31 cellular contexts compared by ENCODE assay signal in genomic region chr1:66175107-66175506, GRCh38.
"Had no signal": no experiment of that assay in that cellular context is flagged by ENCODE, and none has a peak within 500 bp of the region (broad histone marks: within the 10 kb centered on the region; RNA-seq: fewer than 3 reads in every experiment).

No MANE protein-coding gene starts in this region.

- H3K9me3 Mint-ChIP-seq: activated naive CD4-positive, alpha-beta T cell treated with anti-CD3 and anti-CD28 coated beads, Interleukin-2, amount 50 U/mL, for 24 hours; activated naive CD8-positive, alpha-beta T cell treated with anti-CD3 and anti-CD28 coated beads, Interleukin-2, amount 50 U/mL, for 24 hours; activated T-helper 2 cell treated with anti-CD3 and anti-CD28 coated beads, Interferon-gamma antibody, Interleukin-2, Interleukin-4, amounts not matched to agents 10 μg/mL and 5 μg/mL and 100 μg/mL, durations not matched to agents 14 hours and 24 hours and 36 hours; central memory CD8-positive, alpha-beta T cell; nephron progenitor cell; stimulated activated effector memory CD8-positive, alpha-beta T cell treated with anti-CD3 and anti-CD28 coated beads, Interleukin-12 subunit alpha, Interleukin-12 subunit beta, amount 100 ng/mL, for 72 hours; stimulated activated naive CD8-positive, alpha-beta T cell treated with anti-CD3 and anti-CD28 coated beads, Interleukin-15, Interleukin-2, amounts not matched to agents 100 ng/mL and 50 ng/mL, for 24 hours; T-helper 1 cell treated with Interleukin-12 subunit alpha and Interleukin-12 subunit beta and Interleukin-4 antibody, amounts not matched to agents 30 μg/mL and 1 μg/mL, for 36 hours; WTC11 had no signal

- H3K27ac Mint-ChIP-seq: activated CD8-positive, alpha-beta memory T cell treated with anti-CD3 and anti-CD28 coated beads, Interleukin-2, amount 10 ng/mL, durations not matched to agents 7 days and 5 days; activated CD8-positive, alpha-beta T cell treated with anti-CD3 and anti-CD28 coated beads, Interleukin-2, amount 10 ng/mL, durations not matched to agents 7 days and 5 days; activated naive CD4-positive, alpha-beta T cell treated with anti-CD3 and anti-CD28 coated beads, Interleukin-2, amount 50 U/mL, for 24 hours; activated naive CD8-positive, alpha-beta T cell treated with anti-CD3 and anti-CD28 coated beads, Interleukin-2, amount 50 U/mL, for 24 hours; activated T-helper 2 cell treated with anti-CD3 and anti-CD28 coated beads, Interferon-gamma antibody, Interleukin-2, Interleukin-4, amounts not matched to agents 10 μg/mL and 5 μg/mL and 100 μg/mL, durations not matched to agents 14 hours and 24 hours and 36 hours; dendritic cell treated with granulocyte-macrophage colony-stimulating factor and Interleukin-4, amounts not matched to agents 40 ng/mL and 50 ng/mL, for 4 days; nephron progenitor cell; progenitor cell of endocrine pancreas; stimulated activated effector memory CD8-positive, alpha-beta T cell treated with anti-CD3 and anti-CD28 coated beads, Interleukin-12 subunit alpha, Interleukin-12 subunit beta, amount 100 ng/mL, for 72 hours; stimulated activated naive CD8-positive, alpha-beta T cell treated with anti-CD3 and anti-CD28 coated beads, Interleukin-15, Interleukin-2, amounts not matched to agents 100 ng/mL and 50 ng/mL, for 24 hours; T-helper 1 cell treated with Interleukin-12 subunit alpha and Interleukin-12 subunit beta and Interleukin-4 antibody, amounts not matched to agents 30 μg/mL and 1 μg/mL, for 36 hours; WTC11 had no signal

- H3K27me3 Mint-ChIP-seq: dendritic cell treated with granulocyte-macrophage colony-stimulating factor and Interleukin-4, amounts not matched to agents 40 ng/mL and 50 ng/mL, for 4 days; naive B cell; progenitor cell of endocrine pancreas had no signal

- H3K27ac ChIP-seq: breast epithelium, ovary, upper lobe of left lung, vagina had no signal

- H3K4me1 ChIP-seq: breast epithelium, upper lobe of left lung, vagina had no signal

- H3K27me3 ChIP-seq: breast epithelium, upper lobe of left lung, vagina had no signal

- ATAC-seq: activated CD8-positive, alpha-beta memory T cell treated with anti-CD3 and anti-CD28 coated beads, Interleukin-2, amount 10 ng/mL, durations not matched to agents 7 days and 5 days; activated CD8-positive, alpha-beta T cell treated with anti-CD3 and anti-CD28 coated beads, Interleukin-2, amount 10 ng/mL, durations not matched to agents 7 days and 5 days; activated naive CD8-positive, alpha-beta T cell treated with anti-CD3 and anti-CD28 coated beads, Interleukin-2, amount 50 U/mL, for 24 hours; left ventricle myocardium superior; sciatic nerve; stimulated activated effector memory CD8-positive, alpha-beta T cell treated with anti-CD3 and anti-CD28 coated beads, Interleukin-12 subunit alpha, Interleukin-12 subunit beta, amount 100 ng/mL, for 72 hours; WTC11 had no signal

- H3K9me3 ChIP-seq: breast epithelium, ovary, upper lobe of left lung, vagina had no signal

- H3K4me3 ChIP-seq: breast epithelium, ovary, upper lobe of left lung, vagina had no signal

- H3K4me3 Mint-ChIP-seq: activated CD8-positive, alpha-beta memory T cell treated with anti-CD3 and anti-CD28 coated beads, Interleukin-2, amount 10 ng/mL, durations not matched to agents 7 days and 5 days; activated CD8-positive, alpha-beta T cell treated with anti-CD3 and anti-CD28 coated beads, Interleukin-2, amount 10 ng/mL, durations not matched to agents 7 days and 5 days; activated naive CD4-positive, alpha-beta T cell treated with anti-CD3 and anti-CD28 coated beads, Interleukin-2, amount 50 U/mL, for 24 hours; activated naive CD8-positive, alpha-beta T cell treated with anti-CD3 and anti-CD28 coated beads, Interleukin-2, amount 50 U/mL, for 24 hours; central memory CD8-positive, alpha-beta T cell; dendritic cell treated with granulocyte-macrophage colony-stimulating factor and Interleukin-4, amounts not matched to agents 40 ng/mL and 50 ng/mL, for 4 days; naive B cell; nephron progenitor cell; stimulated activated effector memory CD8-positive, alpha-beta T cell treated with anti-CD3 and anti-CD28 coated beads, Interleukin-12 subunit alpha, Interleukin-12 subunit beta, amount 100 ng/mL, for 72 hours; stimulated activated naive CD8-positive, alpha-beta T cell treated with anti-CD3 and anti-CD28 coated beads, Interleukin-15, Interleukin-2, amounts not matched to agents 100 ng/mL and 50 ng/mL, for 24 hours; T-helper 1 cell treated with Interleukin-12 subunit alpha and Interleukin-12 subunit beta and Interleukin-4 antibody, amounts not matched to agents 30 μg/mL and 1 μg/mL, for 36 hours; WTC11 had no signal

- DNase-seq: activated CD4-positive, alpha-beta T cell treated with anti-CD3 and anti-CD28 coated beads for 1 hour; activated CD8-positive, alpha-beta memory T cell treated with anti-CD3 and anti-CD28 coated beads, Interleukin-2, amount 10 ng/mL, durations not matched to agents 7 days and 5 days; activated CD8-positive, alpha-beta T cell treated with anti-CD3 and anti-CD28 coated beads, Interleukin-2, amount 10 ng/mL, durations not matched to agents 7 days and 5 days; activated naive CD8-positive, alpha-beta T cell treated with anti-CD3 and anti-CD28 coated beads, Interleukin-2, amount 50 U/mL, for 24 hours; activated T-cell treated with anti-CD3 and anti-CD28 coated beads, Interleukin-2, amount 50 U/mL, for 48 hours; amygdala; effector CD4-positive, alpha-beta T cell; glutamatergic neuron; left ventricle myocardium superior; naive B cell; nephron progenitor cell; ovary; small intestine; stimulated activated CD4-positive, alpha-beta T cell treated with anti-CD3 and anti-CD28 coated beads, Interleukin-4, amount 100 ng/mL, for 24 hours; T1000; upper lobe of left lung had no signal

- H3K36me3 Mint-ChIP-seq: activated CD8-positive, alpha-beta memory T cell treated with anti-CD3 and anti-CD28 coated beads, Interleukin-2, amount 10 ng/mL, durations not matched to agents 7 days and 5 days; activated naive CD4-positive, alpha-beta T cell treated with anti-CD3 and anti-CD28 coated beads, Interleukin-2, amount 50 U/mL, for 24 hours; naive B cell; stimulated activated effector memory CD8-positive, alpha-beta T cell treated with anti-CD3 and anti-CD28 coated beads, Interleukin-12 subunit alpha, Interleukin-12 subunit beta, amount 100 ng/mL, for 72 hours; WTC11 had no signal

- H3K4me1 Mint-ChIP-seq: activated CD8-positive, alpha-beta memory T cell treated with anti-CD3 and anti-CD28 coated beads, Interleukin-2, amount 10 ng/mL, durations not matched to agents 7 days and 5 days; activated naive CD4-positive, alpha-beta T cell treated with anti-CD3 and anti-CD28 coated beads, Interleukin-2, amount 50 U/mL, for 24 hours; activated naive CD8-positive, alpha-beta T cell treated with anti-CD3 and anti-CD28 coated beads, Interleukin-2, amount 50 U/mL, for 24 hours; central memory CD8-positive, alpha-beta T cell; naive B cell; stimulated activated effector memory CD8-positive, alpha-beta T cell treated with anti-CD3 and anti-CD28 coated beads, Interleukin-12 subunit alpha, Interleukin-12 subunit beta, amount 100 ng/mL, for 72 hours had no signal

- H3K36me3 ChIP-seq: breast epithelium, ovary, upper lobe of left lung, vagina had no signal

- FAIRE-seq: endometrium, frontal cortex, islet of Langerhans, small intestine had no signal
